In genomic region chr3:16936233-16936632, GRCh38 we compare ENCODE assay signal across 1 cellular context.
TF ChIP-seq lines count a peak whose summit lies in the region.

No MANE protein-coding gene starts in this region.

TF ChIP-seq in K562, 482 proteins besides CTCF, POLR2A, EP300 and RAD21 (continued from another document and continues in another):
- TF ChIP-seq ZNF134 (CRISPR knock-in tag; conservative IDR thresholded peaks at IDR 0.05) = no peak
- no peak for TF ChIP-seq TOE1 (IDR thresholded peaks at IDR 0.05; ENCODE audit: borderline replicate concordance)
- no peak for TF ChIP-seq TOE1 (CRISPR knock-in tag; IDR thresholded peaks at IDR 0.05; ENCODE audit: borderline replicate concordance, low read depth)
- 0 out of 2 replicates have a peak, but pooled peaks have one; percentile 12 for TF ChIP-seq CXXC5 (CRISPR knock-in tag; IDR thresholded peaks at IDR 0.05)
- no peak for TF ChIP-seq SIN3A (IDR thresholded peaks at IDR 0.05; ENCODE audit: borderline replicate concordance in 2 of 2, control insufficient read depth in 1 of 2, low read depth in 2 of 2, low read length in 2 of 2)
- TF ChIP-seq DACH1 (IDR thresholded peaks at IDR 0.05; ENCODE audit: partially characterized antibody) = no peak
- no peak for TF ChIP-seq ZNF583 (CRISPR knock-in tag; IDR thresholded peaks at IDR 0.05)
- TF ChIP-seq GTF3C2 (IDR thresholded peaks at IDR 0.05; ENCODE audit: borderline replicate concordance, extremely low read depth, insufficient read length) = no peak
- no peak for TF ChIP-seq CHD4 (IDR thresholded peaks at IDR 0.05; ENCODE audit: insufficient read depth, insufficient replicate concordance, low read depth, low read length, poor library complexity, severe bottlenecking)
- TF ChIP-seq TBL1XR1 (IDR thresholded peaks at IDR 0.05; ENCODE audit: low read length in 2 of 2) = 0 out of 4 replicates have a peak, but pooled peaks of 1 of the 2 experiments have one; percentile 18
- 0 out of 2 replicates have a peak, but pooled peaks have one; percentile 42 for TF ChIP-seq RNF2 (IDR thresholded peaks at IDR 0.05)
- TF ChIP-seq E2F5 (CRISPR knock-in tag; IDR thresholded peaks at IDR 0.05) = no peak
- 0 out of 2 replicates have a peak, but pooled peaks have one; percentile 26 for TF ChIP-seq PYGO2 (tag; IDR thresholded peaks at IDR 0.05)
- no peak for TF ChIP-seq ZNF707 (CRISPR knock-in tag; conservative IDR thresholded peaks at IDR 0.05)
- TF ChIP-seq SMARCE1 (IDR thresholded peaks at IDR 0.05) = peak; percentile 89
- TF ChIP-seq NR4A1 (CRISPR knock-in tag; IDR thresholded peaks at IDR 0.05) = no peak
- TF ChIP-seq NR4A1 (tag; IDR thresholded peaks at IDR 0.05) = peak; percentile 80
- TF ChIP-seq ZNF764 (CRISPR knock-in tag; IDR thresholded peaks at IDR 0.05; ENCODE audit: low read depth) = no peak
- TF ChIP-seq ZNF395 (CRISPR knock-in tag; IDR thresholded peaks at IDR 0.05) = peak; percentile 50; the same call in 1 of the 2 replicates
- 0 out of 4 replicates have a peak, but pooled peaks of 1 of the 2 experiments have one; percentile 10 for TF ChIP-seq FOXA3 (CRISPR knock-in tag; conservative IDR thresholded peaks at IDR 0.05 in 1 of 2, IDR thresholded peaks at IDR 0.05 in 1 of 2)
- TF ChIP-seq TFE3 (CRISPR knock-in tag; IDR thresholded peaks at IDR 0.05) = no peak
- TF ChIP-seq LARP7 (IDR thresholded peaks at IDR 0.05) = no peak
- TF ChIP-seq EGR1 (conservative IDR thresholded peaks at IDR 0.05) = no peak
- no peak for TF ChIP-seq ZNF239 (CRISPR knock-in tag; IDR thresholded peaks at IDR 0.05)
- no peak for TF ChIP-seq CCAR2 (IDR thresholded peaks at IDR 0.05; ENCODE audit: low read depth, low read length)
- no peak for TF ChIP-seq TAF15 (IDR thresholded peaks at IDR 0.05; ENCODE audit: low read depth, low read length)
- TF ChIP-seq ESRRA (IDR thresholded peaks at IDR 0.05; ENCODE audit: borderline replicate concordance, low read depth) = peak; percentile 75; the same call in 1 of the 2 replicates
- TF ChIP-seq CBX8 (IDR thresholded peaks at IDR 0.05; ENCODE audit: borderline replicate concordance, extremely low read depth, low read depth, low read length, poor library complexity, severe bottlenecking) = no peak
- TF ChIP-seq TRIM25 (IDR thresholded peaks at IDR 0.05; ENCODE audit: borderline replicate concordance) = no peak
- TF ChIP-seq ZBTB9 (CRISPR knock-in tag; IDR thresholded peaks at IDR 0.05) = peak; percentile 65; the same call in 1 of the 2 replicates
- TF ChIP-seq CBFA2T3 (IDR thresholded peaks at IDR 0.05) = peak; percentile 96
- no peak for TF ChIP-seq SAFB2 (IDR thresholded peaks at IDR 0.05; ENCODE audit: borderline replicate concordance, low read depth, low read length, severe bottlenecking)
- peak; percentile 21; the same call in 1 of the 2 replicates for TF ChIP-seq TFAP4 (CRISPR knock-in tag; IDR thresholded peaks at IDR 0.05; ENCODE audit: borderline replicate concordance)
- TF ChIP-seq MTF1 (CRISPR knock-in tag; IDR thresholded peaks at IDR 0.05; ENCODE audit: borderline replicate concordance) = no peak
- no peak for TF ChIP-seq SMAD3 (CRISPR knock-in tag; conservative IDR thresholded peaks at IDR 0.05)
- no peak for TF ChIP-seq HSF4 (CRISPR knock-in tag; IDR thresholded peaks at IDR 0.05; ENCODE audit: borderline replicate concordance)
- TF ChIP-seq ZNF445 (CRISPR knock-in tag; IDR thresholded peaks at IDR 0.05; ENCODE audit: low read depth) = no peak
- TF ChIP-seq SPI1 (IDR thresholded peaks at IDR 0.05; ENCODE audit: borderline replicate concordance, low read depth, low read length) = no peak
- peak; percentile 80; the same call in 1 of the 2 replicates for TF ChIP-seq PHB2 (IDR thresholded peaks at IDR 0.05; ENCODE audit: low read depth)
- TF ChIP-seq ZNF766 (CRISPR knock-in tag; conservative IDR thresholded peaks at IDR 0.05) = peak; percentile 87
- no peak for TF ChIP-seq ZBTB33 (CRISPR knock-in tag; IDR thresholded peaks at IDR 0.05)
- no peak for TF ChIP-seq FOS (IDR thresholded peaks at IDR 0.05; ENCODE audit: extremely low read depth, insufficient read length)
- TF ChIP-seq TRIM28 (IDR thresholded peaks at IDR 0.05) = no peak
- TF ChIP-seq KLF6 (CRISPR knock-in tag; IDR thresholded peaks at IDR 0.05; ENCODE audit: borderline replicate concordance) = no peak
- TF ChIP-seq ZNF639 (CRISPR knock-in tag; conservative IDR thresholded peaks at IDR 0.05 in 1 of 2, IDR thresholded peaks at IDR 0.05 in 1 of 2) = no peak
- TF ChIP-seq ADNP (tag; IDR thresholded peaks at IDR 0.05) = no peak
- TF ChIP-seq ESRRB (CRISPR knock-in tag; IDR thresholded peaks at IDR 0.05; ENCODE audit: borderline replicate concordance) = no peak
- no peak for TF ChIP-seq ZNF274 (IDR thresholded peaks at IDR 0.05; ENCODE audit: borderline replicate concordance, low read depth, low read length)
- TF ChIP-seq C11orf30 (IDR thresholded peaks at IDR 0.05; ENCODE audit: low read depth) = no peak
- no peak for TF ChIP-seq ZNF75A (CRISPR knock-in tag; IDR thresholded peaks at IDR 0.05)
- TF ChIP-seq RNF219 (CRISPR knock-in tag; IDR thresholded peaks at IDR 0.05) = no peak
- no peak for TF ChIP-seq U2AF2 (optimal IDR thresholded peaks at IDR 0.05; ENCODE audit: low read depth, low read length)
- peak in 1 of 2 experiments; percentile 25; a peak in 1 of 4 replicates for TF ChIP-seq FOXK2 (conservative IDR thresholded peaks at IDR 0.05 in 1 of 2, IDR thresholded peaks at IDR 0.05 in 1 of 2; ENCODE audit: low read depth in 2 of 2)
